Comparison of ENCODE assay signal across 9 cellular contexts in genomic region chr6:160028487-160029275, GRCh38. TPM values are rescaled to one million over a fixed set of nuclear protein-coding genes. Genes with fewer than 3 reads are reported as not detected.
DNase-seq lines count a peak whose midpoint lies in the region; ATAC-seq and TF ChIP-seq lines count a peak whose summit lies in the region.
"Had no signal": no experiment of that assay in that cellular context is flagged by ENCODE, and none has a peak within 500 bp of the region (broad histone marks: within the 10 kb centered on the region; RNA-seq: fewer than 3 reads in every experiment).

No MANE protein-coding gene starts in this region.

- H3K4me1 Mint-ChIP-seq in activated naive CD8-positive, alpha-beta T cell treated with anti-CD3 and anti-CD28 coated beads, Interleukin-2, amount 10 ng/mL, durations not matched to agents 7 days and 5 days: peaks cover 13% of the 10 kb centered on the region
- peaks cover 12% of the 10 kb centered on the region for H3K4me1 Mint-ChIP-seq in neural progenitor cell

- H2AFZ ChIP-seq in neural progenitor cell (replicated peaks): no peak overlapping the region

- H3K9me3 Mint-ChIP-seq in activated naive CD8-positive, alpha-beta T cell treated with anti-CD3 and anti-CD28 coated beads, Interleukin-2, amount 10 ng/mL, durations not matched to agents 7 days and 5 days: no peaks in the 10 kb centered on the region
- H3K9me3 Mint-ChIP-seq in neural progenitor cell: no peaks in the 10 kb centered on the region

- ATAC-seq in GM19395 (IDR thresholded peaks at IDR 0.05; ENCODE audit: unreplicated experiment) (peak; percentile 72), HG03097 (IDR thresholded peaks at IDR 0.05; ENCODE audit: low FRiP score, unreplicated experiment) (peak; percentile 73)
- ATAC-seq in activated naive CD8-positive, alpha-beta T cell treated with anti-CD3 and anti-CD28 coated beads, Interleukin-2, amount 10 ng/mL, durations not matched to agents 7 days and 5 days (ENCODE audit: low read depth): peak; percentile 72

- H3K4me3 ChIP-seq in neural progenitor cell (no peak overlapping the region), foreskin fibroblast (ENCODE audit: low read depth in 1 of 2, low read length in 2 of 2) (no peak overlapping the region)

- POLR2A ChIA-PET in activated naive CD8-positive, alpha-beta T cell treated with anti-CD3 and anti-CD28 coated beads, Interleukin-2, amount 10 ng/mL, durations not matched to agents 7 days and 5 days (lab: Charles Lee): no interaction called here

- H3K27ac Mint-ChIP-seq in activated naive CD8-positive, alpha-beta T cell treated with anti-CD3 and anti-CD28 coated beads, Interleukin-2, amount 10 ng/mL, durations not matched to agents 7 days and 5 days: peak overlapping the region; percentile 78
- peak overlapping the region; percentile 95 for H3K27ac Mint-ChIP-seq in neural progenitor cell

- H3K9me3 ChIP-seq in neural progenitor cell (ENCODE audit: low read depth): no peaks in the 10 kb centered on the region

- no peak overlapping the region for H3K4me3 Mint-ChIP-seq in activated naive CD8-positive, alpha-beta T cell treated with anti-CD3 and anti-CD28 coated beads, Interleukin-2, amount 10 ng/mL, durations not matched to agents 7 days and 5 days
- H3K4me3 Mint-ChIP-seq in neural progenitor cell: no peak overlapping the region

- H3F3A ChIP-seq in neural progenitor cell (ENCODE audit: low read depth): no peaks in the 10 kb centered on the region

- H3K27me3 Mint-ChIP-seq in activated naive CD8-positive, alpha-beta T cell treated with anti-CD3 and anti-CD28 coated beads, Interleukin-2, amount 10 ng/mL, durations not matched to agents 7 days and 5 days: no peaks in the 10 kb centered on the region
- H3K27me3 Mint-ChIP-seq in neural progenitor cell (ENCODE audit: insufficient read depth, low read depth): no peaks in the 10 kb centered on the region

- H3K79me2 ChIP-seq in neural progenitor cell (ENCODE audit: low read depth): no peaks in the 10 kb centered on the region

- H3K4me2 ChIP-seq in neural progenitor cell: no peak overlapping the region

- DNase-seq in activated naive CD8-positive, alpha-beta T cell treated with anti-CD3 and anti-CD28 coated beads, Interleukin-2, amount 10 ng/mL, durations not matched to agents 7 days and 5 days: no peak
- DNase-seq in neural progenitor cell (ENCODE audit: low spot score) (no peak), mesenteric fat pad (ENCODE audit: low spot score) (no peak), foreskin fibroblast (no peak), HCEC 1CT (no peak), pons (ENCODE audit: low spot score) (no peak)
- DNase-seq: NCI-H2029 treated with DMSO at 0.1 percent for 48 hours had no signal

- no peak overlapping the region for H3K27ac ChIP-seq in neural progenitor cell

- no peak for TF ChIP-seq CTCF in neural progenitor cell (IDR thresholded peaks at IDR 0.05)
- no peak for TF ChIP-seq CTCF in foreskin fibroblast (IDR thresholded peaks at IDR 0.05; ENCODE audit: low read depth, low read length)

- H3K27me3 ChIP-seq in neural progenitor cell: no peaks in the 10 kb centered on the region

- H3K4me1 ChIP-seq in neural progenitor cell: peaks cover 8% of the 10 kb centered on the region

- H3K36me3 Mint-ChIP-seq in activated naive CD8-positive, alpha-beta T cell treated with anti-CD3 and anti-CD28 coated beads, Interleukin-2, amount 10 ng/mL, durations not matched to agents 7 days and 5 days: peaks cover 44% of the 10 kb centered on the region
- peaks cover 32% of the 10 kb centered on the region for H3K36me3 Mint-ChIP-seq in neural progenitor cell

- no peaks in the 10 kb centered on the region for H4K20me1 ChIP-seq in neural progenitor cell (ENCODE audit: low read depth)

- H3K9ac ChIP-seq in neural progenitor cell: no peak overlapping the region

- H3K36me3 ChIP-seq in neural progenitor cell: peaks cover 5% of the 10 kb centered on the region

RNA-seq across cellular contexts. Expression of gene IGF2R, which starts 59.8 kb away (rescaled TPM):
- 10 to 100 TPM; 75.0 to 77.7 TPM for total RNA-seq in activated naive CD8-positive, alpha-beta T cell treated with anti-CD3 and anti-CD28 coated beads, Interleukin-2, amount 10 ng/mL, durations not matched to agents 7 days and 5 days
- 35.1 and 46.1 TPM in 2 replicates for total RNA-seq in neural progenitor cell (ENCODE audit: low replicate concordance)
- total RNA-seq in mesenteric fat pad: 111 TPM
